Comparison of ENCODE assay signal across 1 cellular context in genomic region chr2:233010569-233011267, GRCh38.
TF ChIP-seq lines count a peak whose summit lies in the region.

No MANE protein-coding gene starts in this region.

TF ChIP-seq in HepG2, 621 proteins besides CTCF, POLR2A, EP300 and RAD21:
- TF ChIP-seq SIN3B (IDR thresholded peaks at IDR 0.05; ENCODE audit: low read length) (no peak), NR0B2 (CRISPR knock-in tag; IDR thresholded peaks at IDR 0.05) (peak; percentile 22; the same call in 1 of the 2 replicates), NFATC3 (CRISPR knock-in tag; IDR thresholded peaks at IDR 0.05) (no peak), ZNF619 (CRISPR knock-in tag; IDR thresholded peaks at IDR 0.05) (no peak), TARDBP (CRISPR knock-in tag; IDR thresholded peaks at IDR 0.05) (no peak), ZNF138 (CRISPR knock-in tag; IDR thresholded peaks at IDR 0.05; ENCODE audit: low read depth) (no peak), ZNF20 (CRISPR knock-in tag; IDR thresholded peaks at IDR 0.05) (no peak), SATB2 (CRISPR knock-in tag; IDR thresholded peaks at IDR 0.05) (no peak), MED8 (CRISPR knock-in tag; IDR thresholded peaks at IDR 0.05; ENCODE audit: insufficient replicate concordance) (peak; percentile 18), STAG1 (CRISPR knock-in tag; IDR thresholded peaks at IDR 0.05) (no peak), SOX6 (IDR thresholded peaks at IDR 0.05) (no peak), SOX6 (CRISPR knock-in tag; IDR thresholded peaks at IDR 0.05) (peak; percentile 30; the same call in 1 of the 2 replicates), DMAP1 (CRISPR knock-in tag; IDR thresholded peaks at IDR 0.05) (no peak), SUZ12 (IDR thresholded peaks at IDR 0.05; ENCODE audit: low read depth, low read length) (no peak), ZNF572 (CRISPR knock-in tag; IDR thresholded peaks at IDR 0.05) (peak; percentile 72; the same call in 1 of the 2 replicates)
